20 cellular contexts compared by ENCODE assay signal in genomic region chr4:20987191-20987590, GRCh38.
"Had no signal": no experiment of that assay in that cellular context is flagged by ENCODE, and none has a peak within 500 bp of the region (broad histone marks: within the 10 kb centered on the region; RNA-seq: fewer than 3 reads in every experiment).

No MANE protein-coding gene starts in this region.

- H3K36me3 ChIP-seq: esophagus squamous epithelium, spleen, tibial artery, upper lobe of left lung, uterus had no signal

- H3K4me3 ChIP-seq: esophagus squamous epithelium, spleen, tibial artery, upper lobe of left lung, uterus had no signal

- H3K9me3 Mint-ChIP-seq: effector memory CD8-positive, alpha-beta T cell had no signal

- H3K27me3 Mint-ChIP-seq: stimulated activated memory B cell treated with anti-CD40 and anti-IgM and Interleukin-4, amounts not matched to agents 10 μg/mL and 1 μg/mL and 100 μg/mL, for 72 hours had no signal

- H3K27ac ChIP-seq: esophagus squamous epithelium, spleen, tibial artery, upper lobe of left lung, uterus had no signal

- H3K27me3 ChIP-seq: upper lobe of left lung, uterus had no signal

- H3K9me3 ChIP-seq: esophagus squamous epithelium, tibial artery, uterus had no signal

- H3K4me1 ChIP-seq: spleen, tibial artery, upper lobe of left lung, uterus had no signal

- H3K27ac Mint-ChIP-seq: dendritic cell treated with granulocyte-macrophage colony-stimulating factor and Interleukin-4, amounts not matched to agents 40 ng/mL and 50 ng/mL, for 4 days; effector memory CD8-positive, alpha-beta T cell; mesothelial cell of epicardium; natural killer cell; stimulated activated memory B cell treated with anti-CD40 and anti-IgM and Interleukin-4, amounts not matched to agents 10 μg/mL and 1 μg/mL and 100 μg/mL, for 72 hours; stimulated activated naive CD8-positive, alpha-beta T cell treated with anti-CD3 and anti-CD28 coated beads, Interleukin-15, Interleukin-2, amounts not matched to agents 100 ng/mL and 50 ng/mL, for 24 hours had no signal

- H3K36me3 Mint-ChIP-seq: mesothelial cell of epicardium; natural killer cell; stimulated activated memory B cell treated with anti-CD40 and anti-IgM and Interleukin-4, amounts not matched to agents 10 μg/mL and 1 μg/mL and 100 μg/mL, for 72 hours had no signal

- ATAC-seq: effector memory CD8-positive, alpha-beta T cell; left lobe of liver; natural killer cell; sciatic nerve; stimulated activated memory B cell treated with anti-CD40 and anti-IgM and Interleukin-4, amounts not matched to agents 10 μg/mL and 1 μg/mL and 100 μg/mL, for 72 hours had no signal

- H3K4me1 Mint-ChIP-seq: natural killer cell; stimulated activated memory B cell treated with anti-CD40 and anti-IgM and Interleukin-4, amounts not matched to agents 10 μg/mL and 1 μg/mL and 100 μg/mL, for 72 hours had no signal

- H3K4me3 Mint-ChIP-seq: dendritic cell treated with granulocyte-macrophage colony-stimulating factor and Interleukin-4, amounts not matched to agents 40 ng/mL and 50 ng/mL, for 4 days; effector memory CD8-positive, alpha-beta T cell; mesothelial cell of epicardium; natural killer cell; neural crest cell; stimulated activated memory B cell treated with anti-CD40 and anti-IgM and Interleukin-4, amounts not matched to agents 10 μg/mL and 1 μg/mL and 100 μg/mL, for 72 hours; stimulated activated naive CD8-positive, alpha-beta T cell treated with anti-CD3 and anti-CD28 coated beads, Interleukin-15, Interleukin-2, amounts not matched to agents 100 ng/mL and 50 ng/mL, for 24 hours had no signal

- DNase-seq: effector memory CD8-positive, alpha-beta T cell; esophagus squamous epithelium; foreskin fibroblast; islet precursor cell; natural killer cell; posterior cingulate gyrus; spleen; stimulated activated CD4-positive, alpha-beta T cell treated with anti-CD3 and anti-CD28 coated beads, Interleukin-15, amount 100 ng/mL, for 24 hours; stimulated activated CD4-positive, alpha-beta T cell treated with anti-CD3 and anti-CD28 coated beads, Interleukin-1b, Interleukin-23, amount 100 ng/mL, for 48 hours; stimulated activated CD4-positive, alpha-beta T cell treated with anti-CD3 and anti-CD28 coated beads, Interleukin-4, amount 100 ng/mL, for 24 hours; tibial artery; upper lobe of left lung; uterus had no signal
